In genomic region chr4:23959401-23960148, GRCh38 we compare ENCODE assay signal across 22 cellular contexts.
DNase-seq lines count a peak whose midpoint lies in the region; ATAC-seq, FAIRE-seq and TF ChIP-seq lines count a peak whose summit lies in the region.
"Had no signal": no experiment of that assay in that cellular context is flagged by ENCODE, and none has a peak within 500 bp of the region (broad histone marks: within the 10 kb centered on the region; RNA-seq: fewer than 3 reads in every experiment).

No MANE protein-coding gene starts in this region.

- CTCF ChIA-PET in MCF 10A (lab: Yijun Ruan, JAX) (interaction anchor here (0.7 kb wide), 1 partner anchor 459 kb away, joined by 3 read pairs; no protein-coding TSS in a partner anchor), mammary epithelial cell (lab: Charles Lee; ENCODE audit: low non-redundant PET) (interaction anchor here (0.5 kb wide), 1 partner anchor 17 kb away, joined by 6 read pairs; no protein-coding TSS in a partner anchor)

- no peak overlapping the region for H3K27ac Mint-ChIP-seq in MCF 10A (ENCODE audit: low read depth, unreplicated experiment)

- H4K20me1 ChIP-seq in mammary epithelial cell (ENCODE audit: insufficient read depth, low read length), result no peaks in the 10 kb centered on the region

- DNase-seq in DMS 273 (lab: John Stamatoyannopoulos, UW; ENCODE audit: unreplicated experiment) (peak; percentile 17), DMS 273 treated with DMSO at 0.1 percent for 48 hours (lab: John Stamatoyannopoulos, UW) (no peak), MCF 10A (ENCODE audit: unreplicated experiment) (peak; percentile 5), mammary epithelial cell (no peak), bronchial epithelial cell (ENCODE audit: low read depth) (peak; percentile 25), putamen (ENCODE audit: low spot score) (no peak), NCI-H187 treated with DMSO at 0.1 percent for 48 hours (lab: John Stamatoyannopoulos, UW) (no peak)
- DNase-seq: AML-193; EL; MM.1S; NCI-H1092 treated with DMSO at 0.1 percent for 48 hours; NCI-H1694; NCI-H345; NCI-H524 treated with DMSO at 0.1 percent for 48 hours; NK-92 treated with Interleukin-12 subunit alpha and Interleukin-12 subunit beta, amount 100 ng/mL, for 24 hours; Peyer's patch had no signal

- no peak overlapping the region for H2AFZ ChIP-seq in mammary epithelial cell (ENCODE audit: low read depth, low read length)

- H3K9ac ChIP-seq in mammary epithelial cell (ENCODE audit: insufficient read depth, low read length), result no peak overlapping the region

- H3K36me3 Mint-ChIP-seq in MCF 10A (ENCODE audit: insufficient read depth, unreplicated experiment), result peaks cover 6% of the 10 kb centered on the region

- H3K36me3 ChIP-seq in mammary epithelial cell (ENCODE audit: insufficient read depth, low read length) (no peaks in the 10 kb centered on the region), bronchial epithelial cell (ENCODE audit: control insufficient read depth, insufficient read depth, low read length) (no peaks in the 10 kb centered on the region)
- H3K36me3 ChIP-seq: Peyer's patch had no signal

- H3K27me3 ChIP-seq in mammary epithelial cell (ENCODE audit: insufficient read depth, low read length), result peaks cover 3% of the 10 kb centered on the region
- H3K27me3 ChIP-seq in bronchial epithelial cell (ENCODE audit: control insufficient read depth, insufficient read depth, low read length), result no peaks in the 10 kb centered on the region
- H3K27me3 ChIP-seq: Peyer's patch had no signal

- H3K4me2 ChIP-seq in mammary epithelial cell (ENCODE audit: insufficient read depth, low read depth, low read length), result no peak overlapping the region

- no peaks in the 10 kb centered on the region for H3K4me1 ChIP-seq in mammary epithelial cell (ENCODE audit: insufficient read depth, low read length)
- H3K4me1 ChIP-seq: Peyer's patch had no signal

- H3K9me3 ChIP-seq in mammary epithelial cell (replicated peaks; ENCODE audit: insufficient read depth, low read length), result no peaks in the 10 kb centered on the region
- H3K9me3 ChIP-seq: Peyer's patch had no signal

- in situ Hi-C loops in mammary epithelial cell (cut with MboI; ENCODE audit: low sequenced_read_pairs in 2 of 2), result no loop called here

- POLR2A ChIA-PET in MCF 10A (lab: Yijun Ruan, JAX), result no interaction called here

- intact Hi-C loops in MCF 10A (cut with micrococcal nuclease), result no loop called here
- intact Hi-C loops in mammary epithelial cell (cut with micrococcal nuclease), result no loop called here

- H3K9me3 Mint-ChIP-seq in MCF 10A (ENCODE audit: unreplicated experiment), result no peaks in the 10 kb centered on the region

- ATAC-seq in HG03378 (IDR thresholded peaks at IDR 0.05; ENCODE audit: unreplicated experiment), result no peak

- no peak for FAIRE-seq in bronchial epithelial cell (lab: Jason Lieb, UNC)
- FAIRE-seq: D721Med, GM12891, H1 had no signal

- no peak overlapping the region for H3K4me3 Mint-ChIP-seq in MCF 10A (ENCODE audit: unreplicated experiment)

- no peak overlapping the region for H3K27ac ChIP-seq in mammary epithelial cell (ENCODE audit: insufficient read depth, low read depth, low read length)
- H3K27ac ChIP-seq: 22Rv1, C4-2B, Peyer's patch had no signal

- H3K4me3 ChIP-seq in mammary epithelial cell (replicated peaks in 1 of 3; ENCODE audit: insufficient read depth in 1 of 3, low read depth in 2 of 3, low read length in 3 of 3), result no peak overlapping the region
- no peak overlapping the region for H3K4me3 ChIP-seq in bronchial epithelial cell (ENCODE audit: low read depth, low read length)
- H3K4me3 ChIP-seq: Peyer's patch had no signal

- H3K79me2 ChIP-seq in mammary epithelial cell (ENCODE audit: insufficient read depth, low read length), result no peaks in the 10 kb centered on the region

- dilution Hi-C loops in mammary epithelial cell (cut with HindIII; ENCODE audit: low sequenced_read_pairs), result no loop called here

- H3K27me3 Mint-ChIP-seq in MCF 10A (ENCODE audit: insufficient read depth, unreplicated experiment), result no peaks in the 10 kb centered on the region

- 84% methylated on average over 4 of the region's 4 CpGs for WGBS in mammary epithelial cell (ENCODE audit: low coverage, missing lambda C conversion rate)

- H3K4me1 Mint-ChIP-seq in MCF 10A (ENCODE audit: insufficient read depth, unreplicated experiment), result peaks cover 5% of the 10 kb centered on the region

- no peak for TF ChIP-seq CTCF in MCF 10A (IDR thresholded peaks at IDR 0.05; ENCODE audit: unreplicated experiment)
- TF ChIP-seq CTCF in mammary epithelial cell (conservative IDR thresholded peaks at IDR 0.05 in 1 of 2, IDR thresholded peaks at IDR 0.05 in 1 of 2; ENCODE audit: extremely low read depth in 1 of 2, insufficient read depth in 1 of 2, low read depth in 1 of 2, low read length in 2 of 2), result no peak
- no peak for TF ChIP-seq CTCF in bronchial epithelial cell (IDR thresholded peaks at IDR 0.05; ENCODE audit: insufficient read depth, low read length, severe bottlenecking)

- BruUV-seq in MCF 10A (replicated peaks; lab: Mats Ljungman, UMichigan), result no TSS peak
- no TSS peak for BruUV-seq in mammary epithelial cell (replicated peaks; lab: Mats Ljungman, UMichigan)

Comparison
In these comparisons a context has a peak if more than half of its experiments do, and no peak if none do; other contexts are left out.
1. DNase-seq: peak in DMS 273 (single experiment), MCF 10A (single experiment) and bronchial epithelial cell (single experiment); none in DMS 273 treated with DMSO at 0.1 percent for 48 hours (single experiment), mammary epithelial cell (single experiment), putamen (single experiment) and NCI-H187 treated with DMSO at 0.1 percent for 48 hours (single experiment).